ENCODE assay signal across 8 cellular contexts in genomic region chr9:112819635-112820496, GRCh38.
DNase-seq lines count a peak whose midpoint lies in the region; ATAC-seq and TF ChIP-seq lines count a peak whose summit lies in the region.

No MANE protein-coding gene starts in this region.

- peak; percentile 78 for TF ChIP-seq CTCF in fibroblast of villous mesenchyme (IDR thresholded peaks at IDR 0.05; ENCODE audit: insufficient read depth, low read depth, low read length)

- no peak overlapping the region for H3K4me3 ChIP-seq in fibroblast of villous mesenchyme (ENCODE audit: low read depth, low read length)

- ATAC-seq in GM19468 (IDR thresholded peaks at IDR 0.05; ENCODE audit: extremely low read depth, unreplicated experiment): peak; percentile 50
- peak; percentile 100 for ATAC-seq in SK-N-SH treated with all-trans-retinoic acid at 6 μM for 48 hours
- ATAC-seq in HG02623 (IDR thresholded peaks at IDR 0.05; ENCODE audit: unreplicated experiment): no peak

- DNase-seq in DMS53 treated with DMSO at 0.1 percent for 48 hours (lab: John Stamatoyannopoulos, UW; ENCODE audit: unreplicated experiment) (peak; percentile 43), NAMALWA (ENCODE audit: low spot score) (peak; percentile 64), fibroblast of villous mesenchyme (ENCODE audit: low read depth) (peak; percentile 72), pons (ENCODE audit: low spot score) (peak; percentile 76)
- no peak for DNase-seq in central memory CD4-positive, alpha-beta T cell

TF ChIP-seq in SK-N-SH treated with all-trans-retinoic acid at 6 μM for 48 hours, 23 proteins besides CTCF, POLR2A, EP300 and RAD21:
- TF ChIP-seq TSHZ2 (CRISPR knock-in tag; IDR thresholded peaks at IDR 0.05) (no peak), OSR1 (CRISPR knock-in tag; IDR thresholded peaks at IDR 0.05) (no peak), CSDC2 (CRISPR knock-in tag; IDR thresholded peaks at IDR 0.05) (no peak)
